21 cellular contexts compared by ENCODE assay signal in genomic region chr17:17575360-17576251, GRCh38. TPM values are rescaled to one million over a fixed set of nuclear protein-coding genes. Genes with fewer than 3 reads are reported as not detected.
A peak's percentile ranks its signal among the peaks of the same experiment; 100 is the strongest.
DNase-seq lines count a peak whose midpoint lies in the region; ATAC-seq, FAIRE-seq and TF ChIP-seq lines count a peak whose summit lies in the region.
"Had no signal": no experiment of that assay in that cellular context is flagged by ENCODE, and none has a peak within 500 bp of the region (broad histone marks: within the 10 kb centered on the region; RNA-seq: fewer than 3 reads in every experiment).

No MANE protein-coding gene starts in this region.

- no peaks in the 10 kb centered on the region for H3K27me3 ChIP-seq in small intestine (ENCODE audit: control insufficient read depth in 2 of 2, insufficient read depth in 2 of 2, low read length in 2 of 2)
- H3K27me3 ChIP-seq: brain microvascular endothelial cell, SJSA1 had no signal

- no peaks in the 10 kb centered on the region for H3K27me3 Mint-ChIP-seq in effector memory CD8-positive, alpha-beta T cell

- ATAC-seq in effector memory CD8-positive, alpha-beta T cell (replicated peaks), result no peak

- no peak for TF ChIP-seq CTCF in kidney (IDR thresholded peaks at IDR 0.05; ENCODE audit: borderline replicate concordance, extremely low read depth, insufficient read depth)

- H3K4me1 Mint-ChIP-seq in effector memory CD8-positive, alpha-beta T cell (ENCODE audit: low read depth in 2 of 2), result peaks cover under 1 to 2% of the 10 kb centered on the region in 2 donors

- H3K9ac ChIP-seq in kidney (ENCODE audit: low read length in 2 of 2), result no peak overlapping the region

- H3K4me1 ChIP-seq in kidney (ENCODE audit: control insufficient read depth in 1 of 2, insufficient read depth in 1 of 2, low read depth in 1 of 2, low read length in 2 of 2), result peaks cover 2 to 32% of the 10 kb centered on the region in 2 donors
- peaks cover 0 to 5% of the 10 kb centered on the region in 2 donors for H3K4me1 ChIP-seq in small intestine (ENCODE audit: control insufficient read depth in 2 of 2, insufficient read depth in 1 of 2, low read depth in 1 of 2, low read length in 1 of 2)
- H3K4me1 ChIP-seq: SJSA1 had no signal

- H3K36me3 ChIP-seq in kidney (ENCODE audit: control insufficient read depth in 1 of 2, insufficient read depth in 2 of 2, low read length in 2 of 2), result peaks cover 0 to 2% of the 10 kb centered on the region in 2 donors
- no peaks in the 10 kb centered on the region for H3K36me3 ChIP-seq in small intestine (ENCODE audit: control insufficient read depth in 2 of 2, insufficient read depth in 2 of 2, low read length in 2 of 2)
- H3K36me3 ChIP-seq: brain microvascular endothelial cell, SJSA1 had no signal

- intact Hi-C loops in kidney (cut with DNase I), result no loop called here

- DNase-seq in GM03348 (ENCODE audit: low spot score) (peak; percentile 38), kidney (no peak), small intestine (peak; percentile 74), DMS79 treated with DMSO at 0.1 percent for 48 hours (lab: John Stamatoyannopoulos, UW) (no peak), foreskin melanocyte (no peak), NCI-H1092 treated with DMSO at 0.1 percent for 48 hours (lab: John Stamatoyannopoulos, UW) (no peak)
- DNase-seq in effector memory CD8-positive, alpha-beta T cell, result no peak
- DNase-seq: activated CD4-positive, alpha-beta T cell treated with anti-CD3 and anti-CD28 coated beads for 4 hours; activated naive CD4-positive, alpha-beta T cell treated with anti-CD3 and anti-CD28 coated beads for 36 hours; brain microvascular endothelial cell; effector CD4-positive, alpha-beta T cell; glutamatergic neuron; Kasumi-1; NCI-H1436 treated with DMSO at 0.1 percent for 48 hours; NCI-H345; occipital lobe; stimulated activated CD4-positive, alpha-beta T cell treated with anti-CD3 and anti-CD28 coated beads, Interleukin-4, amount 100 ng/mL, for 4 hours; T1000 had no signal

- H3K9me3 ChIP-seq in kidney (ENCODE audit: control insufficient read depth in 1 of 2, low read length in 2 of 2) (no peaks in the 10 kb centered on the region), small intestine (ENCODE audit: control insufficient read depth, low read depth) (no peaks in the 10 kb centered on the region)
- H3K9me3 ChIP-seq: SJSA1 had no signal

- no peak overlapping the region for H3K4me3 Mint-ChIP-seq in effector memory CD8-positive, alpha-beta T cell
- H3K4me3 Mint-ChIP-seq: activated naive CD4-positive, alpha-beta T cell treated with anti-CD3 and anti-CD28 coated beads for 36 hours had no signal

- peak overlapping the region; percentile 4 for H3K27ac ChIP-seq in angular gyrus (ENCODE audit: low read depth, low read length)
- H3K27ac ChIP-seq in kidney (ENCODE audit: low read depth in 2 of 2, low read length in 2 of 2), result peak overlapping the region; percentile 45 to 53
- peak overlapping the region in 1 of 2 donors; percentile 72 for H3K27ac ChIP-seq in small intestine (ENCODE audit: low read depth in 1 of 2, low read length in 1 of 2)
- H3K27ac ChIP-seq: brain microvascular endothelial cell, SJSA1 had no signal

- H3K36me3 Mint-ChIP-seq in effector memory CD8-positive, alpha-beta T cell (ENCODE audit: insufficient read depth), result no peaks in the 10 kb centered on the region

- FAIRE-seq in kidney (lab: Jason Lieb, UNC) (no peak), small intestine (lab: Jason Lieb, UNC) (no peak)
- FAIRE-seq: islet of Langerhans had no signal

- no peak overlapping the region for H3K4me3 ChIP-seq in kidney (ENCODE audit: low read length in 2 of 2)
- H3K4me3 ChIP-seq in small intestine (ENCODE audit: low read depth in 1 of 2, low read length in 2 of 2), result no peak overlapping the region
- H3K4me3 ChIP-seq: SJSA1 had no signal

- WGBS in small intestine, 3 donors, result 31 to 70% (median 55%) methylated on average over 16 of the region's 16 CpGs

- no peaks in the 10 kb centered on the region for H3K9me3 Mint-ChIP-seq in effector memory CD8-positive, alpha-beta T cell
- H3K9me3 Mint-ChIP-seq: activated naive CD4-positive, alpha-beta T cell treated with anti-CD3 and anti-CD28 coated beads for 36 hours had no signal

- H3K27ac Mint-ChIP-seq in effector memory CD8-positive, alpha-beta T cell, result no peak overlapping the region
- H3K27ac Mint-ChIP-seq: activated naive CD4-positive, alpha-beta T cell treated with anti-CD3 and anti-CD28 coated beads for 36 hours had no signal

RNA-seq across cellular contexts. Expression of gene PEMT, which starts 15.9 kb away (rescaled TPM):
- total RNA-seq in kidney, result 36.8 TPM
- polyA plus RNA-seq in kidney (ENCODE audit: insufficient read depth, low read depth, low replicate concordance) (52.1 TPM), small intestine (10 to 100 TPM; 32.0 to 42.0 (median 33.5) TPM)

Comparison
In these comparisons a context has a peak if more than half of its experiments do, and no peak if none do; other contexts are left out.
1. DNase-seq: peak in GM03348 (single experiment) and small intestine (single experiment); none in kidney (single experiment), DMS79 treated with DMSO at 0.1 percent for 48 hours (single experiment), foreskin melanocyte (single experiment), effector memory CD8-positive, alpha-beta T cell (0 of 3) and NCI-H1092 treated with DMSO at 0.1 percent for 48 hours (single experiment).